In genomic region chr2:68252407-68253210, GRCh38 we compare ENCODE assay signal across 8 cellular contexts. TPM values are rescaled to one million over a fixed set of nuclear protein-coding genes. Genes with fewer than 3 reads are reported as not detected.
DNase-seq lines count a peak whose midpoint lies in the region; ATAC-seq and TF ChIP-seq lines count a peak whose summit lies in the region.

A gene with protein sequence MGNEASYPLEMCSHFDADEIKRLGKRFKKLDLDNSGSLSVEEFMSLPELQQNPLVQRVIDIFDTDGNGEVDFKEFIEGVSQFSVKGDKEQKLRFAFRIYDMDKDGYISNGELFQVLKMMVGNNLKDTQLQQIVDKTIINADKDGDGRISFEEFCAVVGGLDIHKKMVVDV (minus strand): TSS chr2:68252532. CDS start chr2:68252127, 405 bp downstream.

- peaks cover 41% of the 10 kb centered on the region for H3K4me1 Mint-ChIP-seq in activated naive CD8-positive, alpha-beta T cell (ENCODE audit: low read depth)

- CTCF ChIA-PET in GM10248 (lab: Yijun Ruan, JAX) = interaction anchor here (1.0 to 2.7 kb wide), 7 partner anchors 13 to 188 kb away, joined by 3 to 11 read pairs (median 5); no protein-coding TSS in a partner anchor

- H3K27ac Mint-ChIP-seq in activated naive CD8-positive, alpha-beta T cell = peak within 1 kb of the TSS; percentile 98

- DNase-seq in GM10248 (ENCODE audit: extremely low spot score) = peak; percentile 95
- DNase-seq in NCI-H1105 (lab: John Stamatoyannopoulos, UW) = peak; percentile 90
- DNase-seq in SKM-1 treated with dmso at 0.1 percent for 144 hours (lab: John Stamatoyannopoulos, UW; ENCODE audit: unreplicated experiment) = peak; percentile 91
- peak; percentile 96 for DNase-seq in glomerular visceral epithelial cell (ENCODE audit: extremely low spot score)
- DNase-seq in omental fat pad (ENCODE audit: low spot score) = peak; percentile 76

- no peaks in the 10 kb centered on the region for H3K9me3 Mint-ChIP-seq in activated naive CD8-positive, alpha-beta T cell (ENCODE audit: low read depth)

- POLR2A ChIA-PET in GM10248 (lab: Yijun Ruan, JAX) = interaction anchor here (0.9 kb wide), 1 partner anchor 13 kb away, joined by 3 read pairs; no protein-coding TSS in a partner anchor

- H3K27ac ChIP-seq in temporal lobe (ENCODE audit: low read depth, low read length) = peak within 1 kb of the TSS; percentile 96

- no peaks in the 10 kb centered on the region for H3K36me3 Mint-ChIP-seq in activated naive CD8-positive, alpha-beta T cell

- H3K27me3 Mint-ChIP-seq in activated naive CD8-positive, alpha-beta T cell = no peaks in the 10 kb centered on the region

- peak; percentile 84 for ATAC-seq in HG02610 (IDR thresholded peaks at IDR 0.05; ENCODE audit: unreplicated experiment)
- peak; percentile 96 for ATAC-seq in omental fat pad (ENCODE audit: low FRiP score)

- no peak for TF ChIP-seq CTCF in GM10248 (IDR thresholded peaks at IDR 0.05; ENCODE audit: control extremely low read depth, extremely low read depth, low read depth, missing control alignments)
- no peak for TF ChIP-seq CTCF in omental fat pad (IDR thresholded peaks at IDR 0.05)

- peak within 1 kb of the TSS; percentile 96 for H3K4me3 Mint-ChIP-seq in activated naive CD8-positive, alpha-beta T cell

RNA-seq across cellular contexts. Expression of the gene that starts here (rescaled TPM):
- total RNA-seq in omental fat pad (10 to 100 TPM; 34.0 to 44.9 (median 39.9) TPM), temporal lobe (73.8 TPM)

Comparison
In these comparisons a context has a peak if more than half of its experiments do, and no peak if none do; other contexts are left out.
1. Peak in every context shown above with its lines: DNase-seq, ATAC-seq and H3K27ac ChIP-seq.